Comparison of ENCODE assay signal across 8 cellular contexts in the genomic region with DNA sequence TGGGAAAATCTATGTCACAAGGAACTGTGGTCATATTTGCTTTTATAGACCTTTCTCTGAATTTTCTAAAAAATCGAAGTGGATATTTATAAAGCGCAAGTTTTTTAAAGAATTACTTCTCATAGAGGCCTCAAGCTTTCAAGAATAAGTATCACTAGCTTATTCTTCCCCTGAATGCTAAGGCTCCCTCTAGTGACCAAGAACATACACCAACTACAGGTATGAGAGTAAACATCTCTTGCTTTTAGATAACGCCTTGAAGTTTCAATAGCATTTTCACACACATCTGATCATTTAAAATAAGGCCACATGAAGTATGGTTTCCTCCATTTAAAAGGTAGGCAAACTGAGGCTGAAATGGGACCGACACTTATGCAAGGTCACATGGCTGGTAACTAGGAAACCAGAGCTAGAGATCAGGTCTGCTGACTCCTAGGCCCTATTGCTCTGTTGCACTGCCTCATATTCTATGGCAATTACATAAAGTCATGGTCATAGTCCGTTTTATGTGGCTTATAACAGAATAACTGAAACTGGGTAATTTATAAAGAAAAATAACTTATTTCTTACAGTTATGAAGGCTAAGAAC.
DNase-seq lines count a peak whose midpoint lies in the region; ATAC-seq and TF ChIP-seq lines count a peak whose summit lies in the region.

No MANE protein-coding gene starts in this region.

- DNase-seq in A673 (ENCODE audit: low spot score) (peak; percentile 91), NCI-H2171 (lab: John Stamatoyannopoulos, UW) (peak; percentile 49), astrocyte of the cerebellum (ENCODE audit: low read depth) (peak; percentile 64), kidney epithelial cell (ENCODE audit: low read depth) (peak; percentile 25)
- DNase-seq in activated T-cell treated with anti-CD3 and anti-CD28 coated beads, Interleukin-2, amount 50 U/mL, for 48 hours = no peak

- H3K36me3 ChIP-seq in A673 (ENCODE audit: insufficient read depth, low read length, poor library complexity, severe bottlenecking) (no peaks in the 10 kb centered on the region), kidney epithelial cell (ENCODE audit: control insufficient read depth, insufficient read depth, low read length) (no peaks in the 10 kb centered on the region)

- H3K4me3 ChIP-seq in A673 (ENCODE audit: low read depth, low read length, poor library complexity, severe bottlenecking) = no peak overlapping the region
- no peak overlapping the region for H3K4me3 ChIP-seq in astrocyte of the cerebellum (ENCODE audit: low read depth, low read length)
- no peak overlapping the region for H3K4me3 ChIP-seq in kidney epithelial cell (ENCODE audit: low read depth, low read length)

- in situ Hi-C loops in astrocyte of the cerebellum (cut with HindIII; ENCODE audit: low sequenced_read_pairs) = no loop called here

- no TSS peak for BruUV-seq in A673 (replicated peaks; lab: Mats Ljungman, UMichigan)

- H3K9me3 ChIP-seq in A673 (ENCODE audit: low read depth, low read length, poor library complexity, severe bottlenecking) = peaks cover 6% of the 10 kb centered on the region

- intact Hi-C loops in A673 (cut with micrococcal nuclease; ENCODE audit: unreplicated experiment) = loop anchor here (1.0 to 5.0 kb wide), 3 partner anchors 112 to 544 kb away; no protein-coding TSS in a partner anchor

- H3K27ac ChIP-seq in A673 (ENCODE audit: low read depth, low read length, poor library complexity, severe bottlenecking) = no peak overlapping the region

- POLR2A ChIA-PET in A673 (lab: Charles Lee; ENCODE audit: low non-redundant PET) = no interaction called here

- no peaks in the 10 kb centered on the region for H3K27me3 ChIP-seq in A673 (replicated peaks; ENCODE audit: insufficient read depth, low read depth, low read length, poor library complexity)
- no peaks in the 10 kb centered on the region for H3K27me3 ChIP-seq in kidney epithelial cell (ENCODE audit: control insufficient read depth, insufficient read depth, low read length)

- TF ChIP-seq CTCF in A673 (conservative IDR thresholded peaks at IDR 0.05; ENCODE audit: low read depth, low read length) (peak; percentile 100), astrocyte of the cerebellum (IDR thresholded peaks at IDR 0.05; ENCODE audit: low read depth, low read length, missing control alignments) (peak; percentile 70), kidney epithelial cell (IDR thresholded peaks at IDR 0.05; ENCODE audit: insufficient read depth, low read length, poor library complexity, severe bottlenecking) (peak; percentile 72)

- H3K4me1 ChIP-seq in A673 (ENCODE audit: insufficient read depth, low read length, poor library complexity, severe bottlenecking) = peaks cover 18% of the 10 kb centered on the region

- ATAC-seq in GM18499 (IDR thresholded peaks at IDR 0.05; ENCODE audit: insufficient read depth, unreplicated experiment) (peak; percentile 73), HG03025 (IDR thresholded peaks at IDR 0.05; ENCODE audit: low FRiP score, unreplicated experiment) (peak; percentile 76), GM21576 (IDR thresholded peaks at IDR 0.05; ENCODE audit: unreplicated experiment) (no peak)

- CTCF ChIA-PET in A673 (lab: Charles Lee) = interaction anchor here (0.6 to 2.4 kb wide), 33 partner anchors 9 to 674 kb away, joined by 3 to 81 read pairs (median 4); a partner anchor contains a TSS

Comparison
In these comparisons a context has a peak if more than half of its experiments do, and no peak if none do; other contexts are left out.
1. DNase-seq: peak in A673 (single experiment), NCI-H2171 (single experiment), astrocyte of the cerebellum (single experiment) and kidney epithelial cell (single experiment); none in activated T-cell treated with anti-CD3 and anti-CD28 coated beads, Interleukin-2, amount 50 U/mL, for 48 hours (0 of 2).
2. Peak in every context shown above with its lines, with median percentiles within 50 percentile points of each other: CTCF ChIP-seq.